Comparison of ENCODE assay signal across 1 cellular context in the genomic region with DNA sequence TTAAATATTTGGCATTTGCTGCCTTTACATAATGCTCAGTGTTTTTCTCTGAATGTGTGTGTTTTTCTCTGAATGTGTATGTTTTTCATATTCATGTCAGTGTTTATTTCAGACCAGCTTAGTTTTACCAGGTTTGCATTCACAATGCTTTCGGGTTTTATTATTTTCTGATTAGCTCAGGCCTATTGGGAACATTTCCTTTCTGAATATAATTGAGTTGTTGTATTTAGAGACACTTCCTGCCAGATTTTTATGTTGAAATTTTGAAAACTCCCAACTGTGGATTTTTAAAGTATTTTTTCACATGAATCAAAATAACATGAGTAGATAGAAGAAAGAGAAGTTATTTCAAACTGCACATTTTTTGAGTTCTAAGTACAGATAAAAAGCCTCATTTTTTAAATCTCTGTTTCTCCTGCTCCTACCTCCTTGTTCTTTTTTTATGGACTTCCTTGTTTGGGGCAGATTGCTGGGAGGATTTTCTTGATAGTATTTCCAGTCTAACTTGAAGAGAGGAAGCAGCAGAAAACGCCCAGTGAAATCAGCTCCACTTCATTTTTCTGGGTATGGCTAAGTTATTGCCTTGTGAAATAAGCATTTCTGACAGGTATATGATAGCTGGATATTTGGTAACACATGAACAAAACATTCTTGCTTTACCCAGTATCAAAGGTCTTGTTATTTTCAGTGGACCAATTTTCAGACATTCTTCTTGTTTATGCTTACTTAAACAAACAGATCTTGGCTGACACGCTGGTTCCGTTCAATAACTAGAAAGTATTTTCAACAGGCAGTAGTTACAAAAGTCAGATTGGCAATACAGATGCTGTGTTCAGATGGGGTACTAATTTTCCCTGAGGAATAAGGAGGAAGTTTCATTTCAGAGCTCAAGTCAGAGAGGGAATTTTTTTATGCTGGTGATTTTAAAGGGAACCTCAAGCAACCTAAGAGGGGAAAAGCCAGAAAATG.
TF ChIP-seq lines count a peak whose summit lies in the region.

No MANE protein-coding gene starts in this region.

TF ChIP-seq in K562, 482 proteins besides CTCF, POLR2A, EP300 and RAD21 (continued from another document):
- TF ChIP-seq, protein P1, sequence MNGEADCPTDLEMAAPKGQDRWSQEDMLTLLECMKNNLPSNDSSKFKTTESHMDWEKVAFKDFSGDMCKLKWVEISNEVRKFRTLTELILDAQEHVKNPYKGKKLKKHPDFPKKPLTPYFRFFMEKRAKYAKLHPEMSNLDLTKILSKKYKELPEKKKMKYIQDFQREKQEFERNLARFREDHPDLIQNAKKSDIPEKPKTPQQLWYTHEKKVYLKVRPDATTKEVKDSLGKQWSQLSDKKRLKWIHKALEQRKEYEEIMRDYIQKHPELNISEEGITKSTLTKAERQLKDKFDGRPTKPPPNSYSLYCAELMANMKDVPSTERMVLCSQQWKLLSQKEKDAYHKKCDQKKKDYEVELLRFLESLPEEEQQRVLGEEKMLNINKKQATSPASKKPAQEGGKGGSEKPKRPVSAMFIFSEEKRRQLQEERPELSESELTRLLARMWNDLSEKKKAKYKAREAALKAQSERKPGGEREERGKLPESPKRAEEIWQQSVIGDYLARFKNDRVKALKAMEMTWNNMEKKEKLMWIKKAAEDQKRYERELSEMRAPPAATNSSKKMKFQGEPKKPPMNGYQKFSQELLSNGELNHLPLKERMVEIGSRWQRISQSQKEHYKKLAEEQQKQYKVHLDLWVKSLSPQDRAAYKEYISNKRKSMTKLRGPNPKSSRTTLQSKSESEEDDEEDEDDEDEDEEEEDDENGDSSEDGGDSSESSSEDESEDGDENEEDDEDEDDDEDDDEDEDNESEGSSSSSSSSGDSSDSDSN (IDR thresholded peaks at IDR 0.05; ENCODE audit: borderline replicate concordance in 1 of 2, low read depth in 2 of 2, low read length in 2 of 2) = no peak
- no peak for TF ChIP-seq MYC (IDR thresholded peaks at IDR 0.05; ENCODE audit: low read depth, low read length)
- TF ChIP-seq MYC (CRISPR knock-in tag; IDR thresholded peaks at IDR 0.05; ENCODE audit: borderline replicate concordance, low read depth) = no peak
- no peak for TF ChIP-seq CHCHD3 (CRISPR knock-in tag; IDR thresholded peaks at IDR 0.05)
